ENCODE assay signal across 20 cellular contexts in the genomic region with DNA sequence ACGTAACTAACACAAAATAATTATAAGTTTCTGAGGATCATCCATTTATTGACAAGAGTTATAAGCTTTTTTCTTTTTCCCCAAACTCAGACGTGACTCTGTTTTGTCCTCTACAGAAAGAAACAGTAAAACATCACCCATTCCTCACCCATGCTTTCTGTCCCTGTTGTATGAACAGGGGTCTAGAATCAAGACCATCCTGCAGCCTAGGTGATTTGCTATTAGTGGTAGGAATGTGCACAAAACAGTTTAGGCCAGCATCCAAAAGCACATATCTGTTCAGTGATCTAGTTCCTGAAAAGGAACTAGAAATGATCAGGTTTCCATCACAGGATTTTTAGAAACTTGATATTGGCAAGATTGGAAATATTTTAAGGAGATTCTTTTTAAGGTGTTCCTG.
DNase-seq lines count a peak whose midpoint lies in the region; ATAC-seq, FAIRE-seq and TF ChIP-seq lines count a peak whose summit lies in the region.
"Had no signal": no experiment of that assay in that cellular context is flagged by ENCODE, and none has a peak within 500 bp of the region (broad histone marks: within the 10 kb centered on the region; RNA-seq: fewer than 3 reads in every experiment).

No MANE protein-coding gene starts in this region.

- no peak overlapping the region for H2AK5ac ChIP-seq in mesendoderm (ENCODE audit: low read length)

- H2BK120ac ChIP-seq in mesendoderm (ENCODE audit: low read depth, low read length) = no peak overlapping the region

- H3K27ac ChIP-seq in astrocyte (ENCODE audit: low read depth, low read length) = no peak overlapping the region
- peak overlapping the region; percentile 84 for H3K27ac ChIP-seq in cingulate gyrus (ENCODE audit: low read depth, low read length)
- H3K27ac ChIP-seq in mesendoderm (ENCODE audit: low read depth, low read length) = no peak overlapping the region
- H3K27ac ChIP-seq: SJCRH30 had no signal

- no peak overlapping the region for H3K56ac ChIP-seq in mesendoderm (ENCODE audit: low read length)

- no peaks in the 10 kb centered on the region for H4K20me1 ChIP-seq in astrocyte (ENCODE audit: insufficient read depth, low read length)

- no peak overlapping the region for H2AFZ ChIP-seq in astrocyte (ENCODE audit: low read depth, low read length)

- no peak overlapping the region for H3K18ac ChIP-seq in mesendoderm (ENCODE audit: low read length)

- H4K8ac ChIP-seq in mesendoderm (ENCODE audit: low read depth, low read length) = no peak overlapping the region

- H3K9ac ChIP-seq in astrocyte (ENCODE audit: low read length) (no peak overlapping the region), mesendoderm (ENCODE audit: low read length) (no peak overlapping the region)

- H3K4me2 ChIP-seq in astrocyte (ENCODE audit: low read length) (no peak overlapping the region), mesendoderm (ENCODE audit: low read length) (no peak overlapping the region)

- H3K36me3 ChIP-seq in astrocyte (ENCODE audit: insufficient read depth, low read length) (no peaks in the 10 kb centered on the region), mesendoderm (ENCODE audit: control insufficient read depth, insufficient read depth, low read length) (no peaks in the 10 kb centered on the region)
- H3K36me3 ChIP-seq: HAP-1, SJCRH30 had no signal

- no peak for FAIRE-seq in astrocyte (lab: Jason Lieb, UNC)
- FAIRE-seq: GM19239, K562 had no signal

- H3K27me3 ChIP-seq in astrocyte (ENCODE audit: insufficient read depth, low read length) (no peaks in the 10 kb centered on the region), mesendoderm (ENCODE audit: insufficient read depth, low read length, poor library complexity) (no peaks in the 10 kb centered on the region)
- H3K27me3 ChIP-seq: SJCRH30 had no signal

- peaks cover 8% of the 10 kb centered on the region for H3K4me1 Mint-ChIP-seq in astrocyte (ENCODE audit: low read depth, unreplicated experiment)
- H3K4me1 Mint-ChIP-seq in type B pancreatic cell (ENCODE audit: unreplicated experiment) = peaks cover 22% of the 10 kb centered on the region
- H3K4me1 Mint-ChIP-seq: CD4-positive, CD25-positive, alpha-beta regulatory T cell had no signal

- H3K79me1 ChIP-seq in mesendoderm (ENCODE audit: low read length) = no peaks in the 10 kb centered on the region

- H3K79me2 ChIP-seq in astrocyte (ENCODE audit: insufficient read depth, low read length) (no peaks in the 10 kb centered on the region), mesendoderm (ENCODE audit: control insufficient read depth, insufficient read depth, low read length) (no peaks in the 10 kb centered on the region)

- H3K36me3 Mint-ChIP-seq in astrocyte (ENCODE audit: low read depth, unreplicated experiment) (no peaks in the 10 kb centered on the region), type B pancreatic cell (no peaks in the 10 kb centered on the region)
- H3K36me3 Mint-ChIP-seq: CD4-positive, CD25-positive, alpha-beta regulatory T cell had no signal

- WGBS in mesendoderm (ENCODE audit: extremely low coverage, insufficient coverage, low lambda C conversion rate) = no CpG with 5 or more reads among the region's 2 CpGs

- no peaks in the 10 kb centered on the region for H3K9me3 Mint-ChIP-seq in astrocyte (ENCODE audit: unreplicated experiment)
- H3K9me3 Mint-ChIP-seq in type B pancreatic cell = no peaks in the 10 kb centered on the region

- no peak overlapping the region for H3K27ac Mint-ChIP-seq in astrocyte (ENCODE audit: unreplicated experiment)
- H3K27ac Mint-ChIP-seq in type B pancreatic cell = no peak overlapping the region
- H3K27ac Mint-ChIP-seq: CD4-positive, CD25-positive, alpha-beta regulatory T cell had no signal

- TF ChIP-seq CTCF in astrocyte (IDR thresholded peaks at IDR 0.05; ENCODE audit: insufficient read depth, low read depth, low read length) (peak; percentile 9), type B pancreatic cell (conservative IDR thresholded peaks at IDR 0.05) (peak; percentile 58), GM20000 (IDR thresholded peaks at IDR 0.05; ENCODE audit: extremely low read depth, missing control alignments) (no peak)

- no peak for ATAC-seq in HG02840 (IDR thresholded peaks at IDR 0.05; ENCODE audit: low FRiP score, unreplicated experiment)
- ATAC-seq: K562, PC-3 had no signal

- no peak overlapping the region for H2BK5ac ChIP-seq in mesendoderm (ENCODE audit: low read length)

- H4K5ac ChIP-seq in mesendoderm (ENCODE audit: low read length) = no peak overlapping the region

- DNase-seq in astrocyte (ENCODE audit: low read depth) (no peak), mesendoderm (no peak), type B pancreatic cell (ENCODE audit: extremely low spot score, unreplicated experiment) (no peak), glomerular visceral epithelial cell (ENCODE audit: extremely low spot score) (no peak), GM20000 (ENCODE audit: low spot score) (no peak)
- DNase-seq: CD4-positive, CD25-positive, alpha-beta regulatory T cell; DMS53; MV-4-11; NCI-H1417 treated with DMSO at 0.1 percent for 48 hours; NCI-H2029; NCI-H2171; NCI-H446; NCI-H69; PC-3; SJCRH30 had no signal

- peak overlapping the region; percentile 37 for H3K23ac ChIP-seq in mesendoderm (ENCODE audit: low read length)

- no peak overlapping the region for H3K4ac ChIP-seq in mesendoderm (ENCODE audit: low read depth, low read length)

- H2BK15ac ChIP-seq in mesendoderm (replicated peaks; ENCODE audit: low read depth) = no peak overlapping the region

- no peak overlapping the region for H3K4me3 ChIP-seq in astrocyte (ENCODE audit: insufficient read depth, low read depth, low read length)
- H3K4me3 ChIP-seq in mesendoderm (ENCODE audit: low read length) = no peak overlapping the region
- H3K4me3 ChIP-seq: HAP-1, K562, SJCRH30 had no signal

- no peaks in the 10 kb centered on the region for H3K9me3 ChIP-seq in astrocyte (ENCODE audit: insufficient read depth, low read depth, low read length)
- H3K9me3 ChIP-seq: HAP-1, SJCRH30 had no signal

- H3K4me3 Mint-ChIP-seq in astrocyte (ENCODE audit: unreplicated experiment) (no peak overlapping the region), type B pancreatic cell (no peak overlapping the region)
- H3K4me3 Mint-ChIP-seq: CD4-positive, CD25-positive, alpha-beta regulatory T cell had no signal

- H3K4me1 ChIP-seq in astrocyte (ENCODE audit: insufficient read depth, low read length) (peaks cover 28% of the 10 kb centered on the region), mesendoderm (ENCODE audit: control insufficient read depth, low read depth, low read length) (no peaks in the 10 kb centered on the region)

- H3K27me3 Mint-ChIP-seq in astrocyte (ENCODE audit: low read depth, unreplicated experiment) (no peaks in the 10 kb centered on the region), type B pancreatic cell (no peaks in the 10 kb centered on the region)
- H3K27me3 Mint-ChIP-seq: CD4-positive, CD25-positive, alpha-beta regulatory T cell had no signal
